In the genomic region with DNA sequence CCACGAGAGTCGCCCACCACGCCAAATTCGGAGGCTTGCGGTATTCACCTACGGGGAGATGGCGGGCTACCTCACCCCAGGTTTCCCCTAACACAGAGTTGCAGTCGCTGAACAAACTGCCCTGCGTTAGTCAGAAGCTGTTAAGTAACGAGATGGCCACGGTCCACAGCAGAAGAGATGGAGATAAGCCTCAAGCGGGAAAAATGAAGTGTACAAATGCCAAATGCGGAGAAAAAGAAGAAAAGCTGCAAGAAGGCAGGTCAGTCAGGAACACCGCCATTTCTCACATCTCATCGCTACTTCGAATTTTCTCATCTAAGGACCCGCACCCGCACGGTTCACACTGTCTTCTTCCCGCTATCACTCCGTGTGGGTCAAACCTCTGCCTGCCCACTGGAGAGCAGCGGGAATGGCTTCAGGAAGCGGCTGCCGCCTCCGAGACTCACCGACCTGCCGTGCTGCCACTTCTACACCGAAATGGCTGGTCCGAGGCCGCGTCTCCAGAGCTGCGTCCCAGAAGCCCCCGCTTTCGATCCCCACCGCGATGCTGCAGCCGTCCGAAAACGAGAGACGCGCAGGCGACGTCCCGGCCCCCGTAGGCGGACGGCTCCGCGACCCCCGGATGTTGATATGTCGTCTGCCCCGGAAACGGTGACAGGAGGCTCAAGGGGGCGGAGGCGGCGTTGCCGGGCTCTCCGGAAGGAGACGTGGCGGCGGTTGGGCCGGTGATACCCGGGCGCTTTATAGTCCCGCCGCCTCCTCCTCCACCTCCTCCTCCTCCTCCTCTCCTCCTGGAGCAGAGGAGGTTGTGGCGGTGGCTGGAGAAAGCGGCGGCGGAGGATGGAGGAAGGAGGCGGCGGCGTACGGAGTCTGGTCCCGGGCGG, we compare ENCODE assay signal across 1 cellular context.
TF ChIP-seq lines count a peak whose summit lies in the region.

A gene with protein sequence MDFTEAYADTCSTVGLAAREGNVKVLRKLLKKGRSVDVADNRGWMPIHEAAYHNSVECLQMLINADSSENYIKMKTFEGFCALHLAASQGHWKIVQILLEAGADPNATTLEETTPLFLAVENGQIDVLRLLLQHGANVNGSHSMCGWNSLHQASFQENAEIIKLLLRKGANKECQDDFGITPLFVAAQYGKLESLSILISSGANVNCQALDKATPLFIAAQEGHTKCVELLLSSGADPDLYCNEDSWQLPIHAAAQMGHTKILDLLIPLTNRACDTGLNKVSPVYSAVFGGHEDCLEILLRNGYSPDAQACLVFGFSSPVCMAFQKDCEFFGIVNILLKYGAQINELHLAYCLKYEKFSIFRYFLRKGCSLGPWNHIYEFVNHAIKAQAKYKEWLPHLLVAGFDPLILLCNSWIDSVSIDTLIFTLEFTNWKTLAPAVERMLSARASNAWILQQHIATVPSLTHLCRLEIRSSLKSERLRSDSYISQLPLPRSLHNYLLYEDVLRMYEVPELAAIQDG (minus strand): TSS at position 583 of the 884 bp plus-strand sequence. CDS start 21,381 bp downstream, outside the sequence.
A gene with protein sequence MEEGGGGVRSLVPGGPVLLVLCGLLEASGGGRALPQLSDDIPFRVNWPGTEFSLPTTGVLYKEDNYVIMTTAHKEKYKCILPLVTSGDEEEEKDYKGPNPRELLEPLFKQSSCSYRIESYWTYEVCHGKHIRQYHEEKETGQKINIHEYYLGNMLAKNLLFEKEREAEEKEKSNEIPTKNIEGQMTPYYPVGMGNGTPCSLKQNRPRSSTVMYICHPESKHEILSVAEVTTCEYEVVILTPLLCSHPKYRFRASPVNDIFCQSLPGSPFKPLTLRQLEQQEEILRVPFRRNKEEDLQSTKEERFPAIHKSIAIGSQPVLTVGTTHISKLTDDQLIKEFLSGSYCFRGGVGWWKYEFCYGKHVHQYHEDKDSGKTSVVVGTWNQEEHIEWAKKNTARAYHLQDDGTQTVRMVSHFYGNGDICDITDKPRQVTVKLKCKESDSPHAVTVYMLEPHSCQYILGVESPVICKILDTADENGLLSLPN (plus strand): TSS at position 674 of the 884 bp plus-strand sequence. CDS start 167 bp downstream, at position 841.

TF ChIP-seq in HepG2, 621 proteins besides CTCF, POLR2A, EP300 and RAD21 (continued from another document and continues in another):
- TF ChIP-seq, protein P1, sequence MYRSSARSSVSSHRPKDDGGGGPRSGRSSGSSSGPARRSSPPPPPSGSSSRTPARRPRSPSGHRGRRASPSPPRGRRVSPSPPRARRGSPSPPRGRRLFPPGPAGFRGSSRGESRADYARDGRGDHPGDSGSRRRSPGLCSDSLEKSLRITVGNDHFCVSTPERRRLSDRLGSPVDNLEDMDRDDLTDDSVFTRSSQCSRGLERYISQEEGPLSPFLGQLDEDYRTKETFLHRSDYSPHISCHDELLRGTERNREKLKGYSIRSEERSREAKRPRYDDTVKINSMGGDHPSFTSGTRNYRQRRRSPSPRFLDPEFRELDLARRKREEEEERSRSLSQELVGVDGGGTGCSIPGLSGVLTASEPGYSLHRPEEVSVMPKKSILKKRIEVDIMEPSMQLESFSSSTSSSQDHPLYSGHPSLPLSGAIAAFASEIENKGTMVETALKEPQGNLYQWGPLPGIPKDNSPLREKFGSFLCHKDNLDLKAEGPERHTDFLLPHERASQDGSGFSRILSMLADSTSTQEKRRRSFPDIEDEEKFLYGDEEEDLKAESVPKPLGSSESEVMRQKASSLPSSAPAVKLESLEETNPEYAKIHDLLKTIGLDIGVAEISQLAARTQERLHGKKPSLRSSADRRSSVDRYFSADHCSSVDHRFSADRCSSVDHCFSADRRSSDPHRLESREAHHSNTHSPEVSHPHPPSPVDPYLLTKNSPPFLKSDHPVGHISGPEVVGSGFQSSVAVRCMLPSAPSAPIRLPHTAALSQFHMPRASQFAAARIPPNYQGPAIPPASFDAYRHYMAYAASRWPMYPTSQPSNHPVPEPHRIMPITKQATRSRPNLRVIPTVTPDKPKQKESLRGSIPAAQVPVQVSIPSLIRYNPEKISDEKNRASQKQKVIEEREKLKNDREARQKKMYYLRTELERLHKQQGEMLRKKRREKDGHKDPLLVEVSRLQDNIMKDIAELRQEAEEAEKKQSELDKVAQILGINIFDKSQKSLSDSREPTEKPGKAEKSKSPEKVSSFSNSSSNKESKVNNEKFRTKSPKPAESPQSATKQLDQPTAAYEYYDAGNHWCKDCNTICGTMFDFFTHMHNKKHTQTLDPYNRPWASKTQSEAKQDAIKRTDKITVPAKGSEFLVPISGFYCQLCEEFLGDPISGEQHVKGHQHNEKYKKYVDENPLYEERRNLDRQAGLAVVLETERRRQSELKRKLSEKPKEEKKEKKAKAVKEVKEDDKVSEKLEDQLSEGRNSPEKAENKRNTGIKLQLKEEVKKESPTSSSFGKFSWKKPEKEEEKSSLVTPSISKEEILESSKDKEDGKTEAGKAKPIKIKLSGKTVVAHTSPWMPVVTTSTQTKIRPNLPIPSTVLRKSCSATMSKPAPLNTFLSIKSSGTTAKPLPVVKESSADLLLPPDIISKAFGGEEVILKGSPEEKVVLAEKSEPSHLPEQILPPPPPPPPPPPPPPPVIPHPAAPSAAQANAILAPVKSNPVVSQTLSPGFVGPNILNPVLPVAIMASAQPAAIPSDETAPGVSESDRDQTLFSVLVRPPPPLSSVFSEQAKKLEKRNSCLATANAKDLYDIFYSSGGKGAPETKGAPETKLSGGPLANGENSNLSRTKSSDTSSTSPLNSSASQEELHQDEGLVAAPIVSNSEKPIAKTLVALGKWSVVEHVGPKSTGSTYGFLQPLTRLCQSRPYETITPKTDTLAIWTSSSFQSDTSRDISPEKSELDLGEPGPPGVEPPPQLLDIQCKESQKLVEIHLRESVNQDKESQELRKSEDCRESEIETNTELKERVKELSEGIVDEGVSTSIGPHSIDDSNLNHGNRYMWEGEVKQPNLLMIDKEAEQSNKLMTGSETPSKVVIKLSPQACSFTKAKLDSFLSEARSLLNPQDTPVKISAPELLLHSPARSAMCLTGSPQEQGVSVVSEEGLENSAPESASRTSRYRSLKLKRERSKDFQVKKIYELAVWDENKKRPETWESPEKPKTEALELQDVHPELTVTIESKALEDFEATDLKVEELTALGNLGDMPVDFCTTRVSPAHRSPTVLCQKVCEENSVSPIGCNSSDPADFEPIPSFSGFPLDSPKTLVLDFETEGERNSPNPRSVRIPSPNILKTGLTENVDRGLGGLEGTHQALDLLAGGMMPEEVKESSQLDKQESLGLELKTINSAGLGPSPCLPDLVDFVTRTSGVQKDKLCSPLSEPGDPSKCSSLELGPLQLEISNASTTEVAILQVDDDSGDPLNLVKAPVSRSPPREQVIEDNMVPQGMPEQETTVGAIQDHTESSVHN (CRISPR knock-in tag; IDR thresholded peaks at IDR 0.05), result 0 out of 2 replicates have a peak, but pooled peaks have one; percentile 18
- TF ChIP-seq, protein P2, sequence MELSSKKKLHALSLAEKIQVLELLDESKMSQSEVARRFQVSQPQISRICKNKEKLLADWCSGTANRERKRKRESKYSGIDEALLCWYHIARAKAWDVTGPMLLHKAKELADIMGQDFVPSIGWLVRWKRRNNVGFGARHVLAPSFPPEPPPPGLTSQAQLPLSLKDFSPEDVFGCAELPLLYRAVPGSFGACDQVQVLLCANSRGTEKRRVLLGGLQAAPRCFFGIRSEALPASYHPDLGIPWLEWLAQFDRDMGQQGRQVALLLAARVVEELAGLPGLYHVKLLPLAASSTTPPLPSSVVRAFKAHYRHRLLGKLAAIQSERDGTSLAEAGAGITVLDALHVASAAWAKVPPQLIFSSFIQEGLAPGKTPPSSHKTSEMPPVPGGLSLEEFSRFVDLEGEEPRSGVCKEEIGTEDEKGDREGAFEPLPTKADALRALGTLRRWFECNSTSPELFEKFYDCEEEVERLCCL (CRISPR knock-in tag; IDR thresholded peaks at IDR 0.05; ENCODE audit: borderline replicate concordance), result no peak; the same call in 1 of the 2 replicates
- TF ChIP-seq, protein P3, sequence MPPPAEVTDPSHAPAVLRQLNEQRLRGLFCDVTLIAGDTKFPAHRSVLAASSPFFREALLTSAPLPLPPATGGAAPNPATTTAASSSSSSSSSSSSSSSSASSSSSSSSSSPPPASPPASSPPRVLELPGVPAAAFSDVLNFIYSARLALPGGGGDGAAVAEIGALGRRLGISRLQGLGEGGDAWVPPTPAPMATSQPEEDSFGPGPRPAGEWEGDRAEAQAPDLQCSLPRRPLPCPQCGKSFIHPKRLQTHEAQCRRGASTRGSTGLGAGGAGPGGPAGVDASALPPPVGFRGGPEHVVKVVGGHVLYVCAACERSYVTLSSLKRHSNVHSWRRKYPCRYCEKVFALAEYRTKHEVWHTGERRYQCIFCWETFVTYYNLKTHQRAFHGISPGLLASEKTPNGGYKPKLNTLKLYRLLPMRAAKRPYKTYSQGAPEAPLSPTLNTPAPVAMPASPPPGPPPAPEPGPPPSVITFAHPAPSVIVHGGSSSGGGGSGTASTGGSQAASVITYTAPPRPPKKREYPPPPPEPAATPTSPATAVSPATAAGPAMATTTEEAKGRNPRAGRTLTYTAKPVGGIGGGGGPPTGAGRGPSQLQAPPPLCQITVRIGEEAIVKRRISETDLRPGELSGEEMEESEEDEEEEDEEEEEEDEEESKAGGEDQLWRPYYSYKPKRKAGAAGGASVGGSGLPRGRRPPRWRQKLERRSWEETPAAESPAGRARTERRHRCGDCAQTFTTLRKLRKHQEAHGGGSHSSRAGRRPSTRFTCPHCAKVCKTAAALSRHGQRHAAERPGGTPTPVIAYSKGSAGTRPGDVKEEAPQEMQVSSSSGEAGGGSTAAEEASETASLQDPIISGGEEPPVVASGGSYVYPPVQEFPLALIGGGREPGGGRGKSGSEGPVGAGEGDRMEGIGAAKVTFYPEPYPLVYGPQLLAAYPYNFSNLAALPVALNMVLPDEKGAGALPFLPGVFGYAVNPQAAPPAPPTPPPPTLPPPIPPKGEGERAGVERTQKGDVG (CRISPR knock-in tag; IDR thresholded peaks at IDR 0.05; ENCODE audit: borderline replicate concordance), result peak; percentile 59; the same call in 1 of the 2 replicates
- TF ChIP-seq KLF13 (CRISPR knock-in tag; IDR thresholded peaks at IDR 0.05) (no peak), NFKB2 (CRISPR knock-in tag; IDR thresholded peaks at IDR 0.05; ENCODE audit: borderline replicate concordance) (peak; percentile 96), ZNF367 (CRISPR knock-in tag; IDR thresholded peaks at IDR 0.05; ENCODE audit: borderline replicate concordance) (0 out of 2 replicates have a peak, but pooled peaks have one; percentile 73)
- TF ChIP-seq, protein P4, sequence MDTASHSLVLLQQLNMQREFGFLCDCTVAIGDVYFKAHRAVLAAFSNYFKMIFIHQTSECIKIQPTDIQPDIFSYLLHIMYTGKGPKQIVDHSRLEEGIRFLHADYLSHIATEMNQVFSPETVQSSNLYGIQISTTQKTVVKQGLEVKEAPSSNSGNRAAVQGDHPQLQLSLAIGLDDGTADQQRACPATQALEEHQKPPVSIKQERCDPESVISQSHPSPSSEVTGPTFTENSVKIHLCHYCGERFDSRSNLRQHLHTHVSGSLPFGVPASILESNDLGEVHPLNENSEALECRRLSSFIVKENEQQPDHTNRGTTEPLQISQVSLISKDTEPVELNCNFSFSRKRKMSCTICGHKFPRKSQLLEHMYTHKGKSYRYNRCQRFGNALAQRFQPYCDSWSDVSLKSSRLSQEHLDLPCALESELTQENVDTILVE (CRISPR knock-in tag; IDR thresholded peaks at IDR 0.05), result peak; percentile 99
- TF ChIP-seq, protein P5, sequence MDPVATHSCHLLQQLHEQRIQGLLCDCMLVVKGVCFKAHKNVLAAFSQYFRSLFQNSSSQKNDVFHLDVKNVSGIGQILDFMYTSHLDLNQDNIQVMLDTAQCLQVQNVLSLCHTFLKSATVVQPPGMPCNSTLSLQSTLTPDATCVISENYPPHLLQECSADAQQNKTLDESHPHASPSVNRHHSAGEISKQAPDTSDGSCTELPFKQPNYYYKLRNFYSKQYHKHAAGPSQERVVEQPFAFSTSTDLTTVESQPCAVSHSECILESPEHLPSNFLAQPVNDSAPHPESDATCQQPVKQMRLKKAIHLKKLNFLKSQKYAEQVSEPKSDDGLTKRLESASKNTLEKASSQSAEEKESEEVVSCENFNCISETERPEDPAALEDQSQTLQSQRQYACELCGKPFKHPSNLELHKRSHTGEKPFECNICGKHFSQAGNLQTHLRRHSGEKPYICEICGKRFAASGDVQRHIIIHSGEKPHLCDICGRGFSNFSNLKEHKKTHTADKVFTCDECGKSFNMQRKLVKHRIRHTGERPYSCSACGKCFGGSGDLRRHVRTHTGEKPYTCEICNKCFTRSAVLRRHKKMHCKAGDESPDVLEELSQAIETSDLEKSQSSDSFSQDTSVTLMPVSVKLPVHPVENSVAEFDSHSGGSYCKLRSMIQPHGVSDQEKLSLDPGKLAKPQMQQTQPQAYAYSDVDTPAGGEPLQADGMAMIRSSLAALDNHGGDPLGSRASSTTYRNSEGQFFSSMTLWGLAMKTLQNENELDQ (CRISPR knock-in tag; IDR thresholded peaks at IDR 0.05; ENCODE audit: borderline replicate concordance), result no peak
- TF ChIP-seq, protein P6, sequence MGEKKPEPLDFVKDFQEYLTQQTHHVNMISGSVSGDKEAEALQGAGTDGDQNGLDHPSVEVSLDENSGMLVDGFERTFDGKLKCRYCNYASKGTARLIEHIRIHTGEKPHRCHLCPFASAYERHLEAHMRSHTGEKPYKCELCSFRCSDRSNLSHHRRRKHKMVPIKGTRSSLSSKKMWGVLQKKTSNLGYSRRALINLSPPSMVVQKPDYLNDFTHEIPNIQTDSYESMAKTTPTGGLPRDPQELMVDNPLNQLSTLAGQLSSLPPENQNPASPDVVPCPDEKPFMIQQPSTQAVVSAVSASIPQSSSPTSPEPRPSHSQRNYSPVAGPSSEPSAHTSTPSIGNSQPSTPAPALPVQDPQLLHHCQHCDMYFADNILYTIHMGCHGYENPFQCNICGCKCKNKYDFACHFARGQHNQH (CRISPR knock-in tag; IDR thresholded peaks at IDR 0.05), result peak; percentile 92
- TF ChIP-seq, protein P7, sequence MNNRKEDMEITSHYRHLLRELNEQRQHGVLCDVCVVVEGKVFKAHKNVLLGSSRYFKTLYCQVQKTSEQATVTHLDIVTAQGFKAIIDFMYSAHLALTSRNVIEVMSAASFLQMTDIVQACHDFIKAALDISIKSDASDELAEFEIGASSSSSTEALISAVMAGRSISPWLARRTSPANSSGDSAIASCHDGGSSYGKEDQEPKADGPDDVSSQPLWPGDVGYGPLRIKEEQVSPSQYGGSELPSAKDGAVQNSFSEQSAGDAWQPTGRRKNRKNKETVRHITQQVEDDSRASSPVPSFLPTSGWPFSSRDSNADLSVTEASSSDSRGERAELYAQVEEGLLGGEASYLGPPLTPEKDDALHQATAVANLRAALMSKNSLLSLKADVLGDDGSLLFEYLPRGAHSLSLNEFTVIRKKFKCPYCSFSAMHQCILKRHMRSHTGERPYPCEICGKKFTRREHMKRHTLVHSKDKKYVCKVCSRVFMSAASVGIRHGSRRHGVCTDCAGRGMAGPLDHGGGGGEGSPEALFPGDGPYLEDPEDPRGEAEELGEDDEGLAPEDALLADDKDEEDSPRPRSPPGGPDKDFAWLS (CRISPR knock-in tag; IDR thresholded peaks at IDR 0.05; ENCODE audit: borderline replicate concordance), result peak; percentile 30; the same call in 1 of the 2 replicates
- TF ChIP-seq, protein P8, sequence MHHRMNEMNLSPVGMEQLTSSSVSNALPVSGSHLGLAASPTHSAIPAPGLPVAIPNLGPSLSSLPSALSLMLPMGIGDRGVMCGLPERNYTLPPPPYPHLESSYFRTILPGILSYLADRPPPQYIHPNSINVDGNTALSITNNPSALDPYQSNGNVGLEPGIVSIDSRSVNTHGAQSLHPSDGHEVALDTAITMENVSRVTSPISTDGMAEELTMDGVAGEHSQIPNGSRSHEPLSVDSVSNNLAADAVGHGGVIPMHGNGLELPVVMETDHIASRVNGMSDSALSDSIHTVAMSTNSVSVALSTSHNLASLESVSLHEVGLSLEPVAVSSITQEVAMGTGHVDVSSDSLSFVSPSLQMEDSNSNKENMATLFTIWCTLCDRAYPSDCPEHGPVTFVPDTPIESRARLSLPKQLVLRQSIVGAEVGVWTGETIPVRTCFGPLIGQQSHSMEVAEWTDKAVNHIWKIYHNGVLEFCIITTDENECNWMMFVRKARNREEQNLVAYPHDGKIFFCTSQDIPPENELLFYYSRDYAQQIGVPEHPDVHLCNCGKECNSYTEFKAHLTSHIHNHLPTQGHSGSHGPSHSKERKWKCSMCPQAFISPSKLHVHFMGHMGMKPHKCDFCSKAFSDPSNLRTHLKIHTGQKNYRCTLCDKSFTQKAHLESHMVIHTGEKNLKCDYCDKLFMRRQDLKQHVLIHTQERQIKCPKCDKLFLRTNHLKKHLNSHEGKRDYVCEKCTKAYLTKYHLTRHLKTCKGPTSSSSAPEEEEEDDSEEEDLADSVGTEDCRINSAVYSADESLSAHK (CRISPR knock-in tag; IDR thresholded peaks at IDR 0.05; ENCODE audit: borderline replicate concordance), result no peak
